In genomic region chr9:18982246-18982589, GRCh38 we compare ENCODE assay signal across 21 cellular contexts. TPM values are rescaled to one million over a fixed set of nuclear protein-coding genes. Genes with fewer than 3 reads are reported as not detected.
DNase-seq lines count a peak whose midpoint lies in the region; ATAC-seq lines count a peak whose summit lies in the region.
"Had no signal": no experiment of that assay in that cellular context is flagged by ENCODE, and none has a peak within 500 bp of the region (broad histone marks: within the 10 kb centered on the region; RNA-seq: fewer than 3 reads in every experiment).

No MANE protein-coding gene starts in this region.

- H3K27ac ChIP-seq in caudate nucleus (ENCODE audit: low read depth, low read length) = peak overlapping the region; percentile 20
- H3K27ac ChIP-seq: 22Rv1, SK-N-MC had no signal

- no peak overlapping the region for H3K4me3 ChIP-seq in MG63
- H3K4me3 ChIP-seq: HAP-1, SK-N-MC had no signal

- H3K36me3 ChIP-seq in MG63 = peaks cover 10% of the 10 kb centered on the region
- H3K36me3 ChIP-seq: BE2C, HAP-1 had no signal

- ATAC-seq in GM21447 (IDR thresholded peaks at IDR 0.05; ENCODE audit: unreplicated experiment) (no peak), GM21526 (IDR thresholded peaks at IDR 0.05; ENCODE audit: low FRiP score, unreplicated experiment) (no peak), HG03342 (IDR thresholded peaks at IDR 0.05; ENCODE audit: unreplicated experiment) (no peak)

- peaks cover 20% of the 10 kb centered on the region for H3K9me3 ChIP-seq in MG63
- H3K9me3 ChIP-seq: BE2C had no signal

- DNase-seq in DMS79 treated with DMSO at 0.1 percent for 48 hours (lab: John Stamatoyannopoulos, UW) = peak; percentile 21
- DNase-seq in DMS79 (lab: John Stamatoyannopoulos, UW) = no peak
- peak; percentile 22 for DNase-seq in MG63
- no peak for DNase-seq in caudate nucleus (lab: John Stamatoyannopoulos, UW)
- DNase-seq in renal cortical epithelial cell (ENCODE audit: low read depth) = peak; percentile 13
- DNase-seq: BE2C; CD4-positive, CD25-positive, alpha-beta regulatory T cell; COR-L47; DMS 273 treated with DMSO at 0.1 percent for 48 hours; MV-4-11; NCI-H187 treated with DMSO at 0.1 percent for 48 hours; NCI-H748 treated with DMSO at 0.1 percent for 48 hours; NK-92 treated with Interleukin-12 subunit alpha and Interleukin-12 subunit beta, amount 100 ng/mL, for 24 hours; Right ventricle myocardium superior had no signal

- H3K27me3 ChIP-seq in MG63 = no peaks in the 10 kb centered on the region

RNA-seq across cellular contexts. Expression of gene SAXO1, which starts 50.8 kb away (rescaled TPM):
- not detected in 2 replicates for total RNA-seq in MG63 (2014; rRNA removed; shearing (Covaris generic); ENCODE audit: low replicate concordance)
- total RNA-seq in renal cortical epithelial cell = under 0.01 TPM in 1 of 2 replicates, not detected in the other
- total RNA-seq: NCI-H460, Right ventricle myocardium superior had no signal

Comparison
In these comparisons a context has a peak if more than half of its experiments do, and no peak if none do; other contexts are left out.
1. DNase-seq: peak in DMS79 treated with DMSO at 0.1 percent for 48 hours (single experiment), MG63 (single experiment) and renal cortical epithelial cell (single experiment); none in DMS79 (single experiment) and caudate nucleus (0 of 61).